Comparison of ENCODE assay signal across 1 cellular context in the genomic region with DNA sequence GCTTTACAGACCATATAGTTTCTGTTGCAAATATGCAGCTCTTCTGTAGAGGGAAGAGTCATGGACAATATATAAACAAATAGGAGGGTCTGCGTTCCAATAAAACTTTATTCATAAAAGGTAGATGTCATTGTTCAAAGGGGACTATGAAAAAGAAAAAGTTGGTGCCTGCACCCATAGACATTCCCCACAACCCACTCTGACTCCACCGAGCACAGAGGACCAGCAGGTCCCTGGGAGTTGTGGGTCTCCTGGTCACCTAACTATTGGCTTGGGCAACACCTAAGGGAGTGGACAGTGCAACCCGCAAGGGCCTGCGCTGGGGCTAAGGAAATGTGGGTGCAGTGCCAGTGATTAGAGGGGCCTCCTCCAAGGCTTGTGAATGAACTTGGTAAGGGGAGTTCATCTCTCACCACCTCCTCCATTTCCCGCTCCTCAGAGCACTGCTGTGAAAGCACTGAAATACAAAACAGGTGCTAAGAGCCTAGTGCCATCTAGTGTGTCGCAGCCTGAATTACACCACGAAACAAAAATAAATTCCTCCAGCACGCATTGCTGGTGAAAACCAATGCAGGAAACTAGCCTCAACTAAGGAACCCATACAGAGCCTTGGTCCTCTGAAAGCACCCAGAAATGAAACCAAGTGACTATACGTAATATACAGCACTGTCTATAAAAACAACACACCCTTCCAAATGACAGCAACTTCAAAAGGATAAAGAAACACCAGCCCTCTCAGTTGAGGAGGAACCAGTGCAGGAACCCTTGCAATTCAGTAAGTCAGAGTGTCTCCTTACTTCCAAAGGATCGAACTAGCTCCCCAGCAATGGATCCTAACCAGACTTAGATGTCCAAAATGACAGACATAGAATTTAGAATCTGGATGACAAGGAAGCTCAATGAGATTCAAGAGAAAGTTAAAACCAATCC.
A peak's percentile ranks its signal among the peaks of the same experiment; 100 is the strongest.
TF ChIP-seq lines count a peak whose summit lies in the region.

No MANE protein-coding gene starts in this region.

TF ChIP-seq in HepG2, 621 proteins besides CTCF, POLR2A, EP300 and RAD21 (continued from another document):
- no peak for TF ChIP-seq ZBTB38 (CRISPR knock-in tag; IDR thresholded peaks at IDR 0.05)
- TF ChIP-seq ATM (IDR thresholded peaks at IDR 0.05; ENCODE audit: borderline replicate concordance) = no peak
- TF ChIP-seq GATAD1 (CRISPR knock-in tag; IDR thresholded peaks at IDR 0.05) = 0 out of 2 replicates have a peak, but pooled peaks have one; percentile 11
- TF ChIP-seq NCOA2 (CRISPR knock-in tag; IDR thresholded peaks at IDR 0.05) = 0 out of 2 replicates have a peak, but pooled peaks have one; percentile 28
- TF ChIP-seq HNRNPUL1 (IDR thresholded peaks at IDR 0.05; ENCODE audit: low read depth, low read length) = no peak
- no peak for TF ChIP-seq ZNF251 (CRISPR knock-in tag; IDR thresholded peaks at IDR 0.05)
- no peak for TF ChIP-seq MXI1 (IDR thresholded peaks at IDR 0.05; ENCODE audit: borderline replicate concordance, low read depth, low read length)
- peak; percentile 83 for TF ChIP-seq STAG1 (CRISPR knock-in tag; IDR thresholded peaks at IDR 0.05)
- 0 out of 2 replicates have a peak, but pooled peaks have one; percentile 15 for TF ChIP-seq ELF3 (CRISPR knock-in tag; IDR thresholded peaks at IDR 0.05)
- TF ChIP-seq ZNF891 (CRISPR knock-in tag; IDR thresholded peaks at IDR 0.05) = no peak
- TF ChIP-seq, protein P1, sequence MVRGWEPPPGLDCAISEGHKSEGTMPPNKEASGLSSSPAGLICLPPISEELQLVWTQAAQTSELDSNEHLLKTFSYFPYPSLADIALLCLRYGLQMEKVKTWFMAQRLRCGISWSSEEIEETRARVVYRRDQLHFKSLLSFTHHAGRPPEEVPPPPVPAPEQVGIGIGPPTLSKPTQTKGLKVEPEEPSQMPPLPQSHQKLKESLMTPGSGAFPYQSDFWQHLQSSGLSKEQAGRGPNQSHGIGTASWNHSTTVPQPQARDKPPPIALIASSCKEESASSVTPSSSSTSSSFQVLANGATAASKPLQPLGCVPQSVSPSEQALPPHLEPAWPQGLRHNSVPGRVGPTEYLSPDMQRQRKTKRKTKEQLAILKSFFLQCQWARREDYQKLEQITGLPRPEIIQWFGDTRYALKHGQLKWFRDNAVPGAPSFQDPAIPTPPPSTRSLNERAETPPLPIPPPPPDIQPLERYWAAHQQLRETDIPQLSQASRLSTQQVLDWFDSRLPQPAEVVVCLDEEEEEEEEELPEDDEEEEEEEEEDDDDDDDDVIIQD (CRISPR knock-in tag; IDR thresholded peaks at IDR 0.05; ENCODE audit: low read depth) = no peak
- no peak for TF ChIP-seq NPAS2 (CRISPR knock-in tag; IDR thresholded peaks at IDR 0.05; ENCODE audit: borderline replicate concordance)
- TF ChIP-seq CC2D1A (CRISPR knock-in tag; IDR thresholded peaks at IDR 0.05) = no peak
- no peak for TF ChIP-seq PPARG (CRISPR knock-in tag; conservative IDR thresholded peaks at IDR 0.05)
- TF ChIP-seq, protein P2, sequence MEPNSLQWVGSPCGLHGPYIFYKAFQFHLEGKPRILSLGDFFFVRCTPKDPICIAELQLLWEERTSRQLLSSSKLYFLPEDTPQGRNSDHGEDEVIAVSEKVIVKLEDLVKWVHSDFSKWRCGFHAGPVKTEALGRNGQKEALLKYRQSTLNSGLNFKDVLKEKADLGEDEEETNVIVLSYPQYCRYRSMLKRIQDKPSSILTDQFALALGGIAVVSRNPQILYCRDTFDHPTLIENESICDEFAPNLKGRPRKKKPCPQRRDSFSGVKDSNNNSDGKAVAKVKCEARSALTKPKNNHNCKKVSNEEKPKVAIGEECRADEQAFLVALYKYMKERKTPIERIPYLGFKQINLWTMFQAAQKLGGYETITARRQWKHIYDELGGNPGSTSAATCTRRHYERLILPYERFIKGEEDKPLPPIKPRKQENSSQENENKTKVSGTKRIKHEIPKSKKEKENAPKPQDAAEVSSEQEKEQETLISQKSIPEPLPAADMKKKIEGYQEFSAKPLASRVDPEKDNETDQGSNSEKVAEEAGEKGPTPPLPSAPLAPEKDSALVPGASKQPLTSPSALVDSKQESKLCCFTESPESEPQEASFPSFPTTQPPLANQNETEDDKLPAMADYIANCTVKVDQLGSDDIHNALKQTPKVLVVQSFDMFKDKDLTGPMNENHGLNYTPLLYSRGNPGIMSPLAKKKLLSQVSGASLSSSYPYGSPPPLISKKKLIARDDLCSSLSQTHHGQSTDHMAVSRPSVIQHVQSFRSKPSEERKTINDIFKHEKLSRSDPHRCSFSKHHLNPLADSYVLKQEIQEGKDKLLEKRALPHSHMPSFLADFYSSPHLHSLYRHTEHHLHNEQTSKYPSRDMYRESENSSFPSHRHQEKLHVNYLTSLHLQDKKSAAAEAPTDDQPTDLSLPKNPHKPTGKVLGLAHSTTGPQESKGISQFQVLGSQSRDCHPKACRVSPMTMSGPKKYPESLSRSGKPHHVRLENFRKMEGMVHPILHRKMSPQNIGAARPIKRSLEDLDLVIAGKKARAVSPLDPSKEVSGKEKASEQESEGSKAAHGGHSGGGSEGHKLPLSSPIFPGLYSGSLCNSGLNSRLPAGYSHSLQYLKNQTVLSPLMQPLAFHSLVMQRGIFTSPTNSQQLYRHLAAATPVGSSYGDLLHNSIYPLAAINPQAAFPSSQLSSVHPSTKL (CRISPR knock-in tag; IDR thresholded peaks at IDR 0.05) = 0 out of 2 replicates have a peak, but pooled peaks have one; percentile 25
- TF ChIP-seq KMT2B (CRISPR knock-in tag; IDR thresholded peaks at IDR 0.05) = no peak
- no peak for TF ChIP-seq FOXJ3 (CRISPR knock-in tag; IDR thresholded peaks at IDR 0.05; ENCODE audit: borderline replicate concordance)
- TF ChIP-seq ZNF230 (CRISPR knock-in tag; IDR thresholded peaks at IDR 0.05) = peak; percentile 99
- TF ChIP-seq ARNT (IDR thresholded peaks at IDR 0.05) = no peak
- TF ChIP-seq SMC3 (IDR thresholded peaks at IDR 0.05; ENCODE audit: low read length) = peak; percentile 87
- TF ChIP-seq, protein P3, sequence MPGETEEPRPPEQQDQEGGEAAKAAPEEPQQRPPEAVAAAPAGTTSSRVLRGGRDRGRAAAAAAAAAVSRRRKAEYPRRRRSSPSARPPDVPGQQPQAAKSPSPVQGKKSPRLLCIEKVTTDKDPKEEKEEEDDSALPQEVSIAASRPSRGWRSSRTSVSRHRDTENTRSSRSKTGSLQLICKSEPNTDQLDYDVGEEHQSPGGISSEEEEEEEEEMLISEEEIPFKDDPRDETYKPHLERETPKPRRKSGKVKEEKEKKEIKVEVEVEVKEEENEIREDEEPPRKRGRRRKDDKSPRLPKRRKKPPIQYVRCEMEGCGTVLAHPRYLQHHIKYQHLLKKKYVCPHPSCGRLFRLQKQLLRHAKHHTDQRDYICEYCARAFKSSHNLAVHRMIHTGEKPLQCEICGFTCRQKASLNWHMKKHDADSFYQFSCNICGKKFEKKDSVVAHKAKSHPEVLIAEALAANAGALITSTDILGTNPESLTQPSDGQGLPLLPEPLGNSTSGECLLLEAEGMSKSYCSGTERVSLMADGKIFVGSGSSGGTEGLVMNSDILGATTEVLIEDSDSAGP (CRISPR knock-in tag; IDR thresholded peaks at IDR 0.05; ENCODE audit: borderline replicate concordance) = peak; percentile 34; the same call in 1 of the 2 replicates
- TF ChIP-seq CBX5 (CRISPR knock-in tag; IDR thresholded peaks at IDR 0.05; ENCODE audit: borderline replicate concordance) = no peak
- 0 out of 2 replicates have a peak, but pooled peaks have one; percentile 34 for TF ChIP-seq BORCS8-MEF2B (CRISPR knock-in tag; IDR thresholded peaks at IDR 0.05)
- no peak for TF ChIP-seq RFX3 (CRISPR knock-in tag; IDR thresholded peaks at IDR 0.05)
